In the genomic region with DNA sequence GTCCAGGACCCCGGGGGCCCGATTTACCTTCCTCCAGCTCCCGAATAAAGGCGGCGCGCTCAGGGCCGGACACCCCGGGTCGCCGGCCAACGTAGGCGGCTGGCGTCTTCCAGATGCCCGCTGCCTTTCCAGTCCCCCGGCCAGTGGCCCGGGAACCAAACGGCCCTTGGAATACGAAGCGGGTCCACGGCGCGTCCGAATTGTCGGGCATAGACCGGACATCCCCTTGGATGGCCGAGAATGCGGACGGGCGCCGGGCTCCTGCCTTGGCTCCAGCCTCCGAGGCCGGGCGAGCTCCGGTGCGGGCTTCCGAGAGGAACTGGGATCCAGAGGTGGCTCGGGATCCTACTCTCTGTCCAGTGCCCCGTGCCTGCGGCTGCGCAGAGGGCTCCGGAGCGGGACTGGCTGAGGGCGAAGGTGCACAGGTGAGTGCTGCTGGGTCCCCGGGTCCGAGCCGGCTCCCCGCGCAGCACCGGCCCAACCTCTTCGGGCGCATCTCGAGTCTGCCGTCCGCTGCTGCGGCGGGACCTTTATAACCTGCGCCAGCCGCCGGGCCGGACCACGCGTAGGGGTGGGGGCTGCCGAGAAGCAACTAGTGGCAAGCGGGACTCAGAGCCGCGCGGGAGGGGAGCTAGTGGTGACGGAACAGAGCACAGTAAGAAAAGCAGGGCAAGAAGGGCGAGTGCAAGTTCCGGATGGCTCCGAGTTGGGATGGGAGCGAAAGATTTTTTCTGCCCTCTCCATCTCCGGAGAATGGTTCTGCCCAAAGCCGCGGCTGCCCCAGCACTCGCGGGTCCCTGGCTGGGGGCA, we compare ENCODE assay signal across 1 cellular context.
TF ChIP-seq lines count a peak whose summit lies in the region.

A gene with protein sequence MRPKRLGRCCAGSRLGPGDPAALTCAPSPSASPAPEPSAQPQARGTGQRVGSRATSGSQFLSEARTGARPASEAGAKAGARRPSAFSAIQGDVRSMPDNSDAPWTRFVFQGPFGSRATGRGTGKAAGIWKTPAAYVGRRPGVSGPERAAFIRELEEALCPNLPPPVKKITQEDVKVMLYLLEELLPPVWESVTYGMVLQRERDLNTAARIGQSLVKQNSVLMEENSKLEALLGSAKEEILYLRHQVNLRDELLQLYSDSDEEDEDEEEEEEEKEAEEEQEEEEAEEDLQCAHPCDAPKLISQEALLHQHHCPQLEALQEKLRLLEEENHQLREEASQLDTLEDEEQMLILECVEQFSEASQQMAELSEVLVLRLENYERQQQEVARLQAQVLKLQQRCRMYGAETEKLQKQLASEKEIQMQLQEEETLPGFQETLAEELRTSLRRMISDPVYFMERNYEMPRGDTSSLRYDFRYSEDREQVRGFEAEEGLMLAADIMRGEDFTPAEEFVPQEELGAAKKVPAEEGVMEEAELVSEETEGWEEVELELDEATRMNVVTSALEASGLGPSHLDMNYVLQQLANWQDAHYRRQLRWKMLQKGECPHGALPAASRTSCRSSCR (minus strand): TSS at position 505 of the 810 bp plus-strand sequence. CDS start 9 bp downstream, at position 496.

TF ChIP-seq in A549, 52 proteins besides CTCF, POLR2A, EP300 and RAD21 (continued from another document):
- TF ChIP-seq, protein P1, sequence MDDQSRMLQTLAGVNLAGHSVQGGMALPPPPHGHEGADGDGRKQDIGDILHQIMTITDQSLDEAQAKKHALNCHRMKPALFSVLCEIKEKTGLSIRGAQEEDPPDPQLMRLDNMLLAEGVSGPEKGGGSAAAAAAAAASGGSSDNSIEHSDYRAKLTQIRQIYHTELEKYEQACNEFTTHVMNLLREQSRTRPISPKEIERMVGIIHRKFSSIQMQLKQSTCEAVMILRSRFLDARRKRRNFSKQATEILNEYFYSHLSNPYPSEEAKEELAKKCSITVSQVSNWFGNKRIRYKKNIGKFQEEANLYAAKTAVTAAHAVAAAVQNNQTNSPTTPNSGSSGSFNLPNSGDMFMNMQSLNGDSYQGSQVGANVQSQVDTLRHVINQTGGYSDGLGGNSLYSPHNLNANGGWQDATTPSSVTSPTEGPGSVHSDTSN (IDR thresholded peaks at IDR 0.05), result peak; percentile 35; the same call in 1 of the 2 replicates
- TF ChIP-seq, protein P2, sequence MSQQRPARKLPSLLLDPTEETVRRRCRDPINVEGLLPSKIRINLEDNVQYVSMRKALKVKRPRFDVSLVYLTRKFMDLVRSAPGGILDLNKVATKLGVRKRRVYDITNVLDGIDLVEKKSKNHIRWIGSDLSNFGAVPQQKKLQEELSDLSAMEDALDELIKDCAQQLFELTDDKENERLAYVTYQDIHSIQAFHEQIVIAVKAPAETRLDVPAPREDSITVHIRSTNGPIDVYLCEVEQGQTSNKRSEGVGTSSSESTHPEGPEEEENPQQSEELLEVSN (IDR thresholded peaks at IDR 0.05; ENCODE audit: borderline replicate concordance, low read depth), result peak; percentile 21; the same call in 1 of the 2 replicates
- TF ChIP-seq JUN (IDR thresholded peaks at IDR 0.05) (peak; percentile 84 to 91; a peak in 4 of 5 replicates), PHF8 (IDR thresholded peaks at IDR 0.05; ENCODE audit: borderline replicate concordance, low read depth) (peak; percentile 93), RFX5 (IDR thresholded peaks at IDR 0.05) (no peak), RNF2 (IDR thresholded peaks at IDR 0.05; ENCODE audit: borderline replicate concordance, low read depth) (0 out of 2 replicates have a peak, but pooled peaks have one; percentile 84), TFCP2L1 (CRISPR knock-in tag; IDR thresholded peaks at IDR 0.05) (peak; percentile 87; the same call in 1 of the 2 replicates), CBX8 (IDR thresholded peaks at IDR 0.05) (no peak), BHLHE40 (IDR thresholded peaks at IDR 0.05; ENCODE audit: low read depth, low read length) (peak; percentile 74), HDAC2 (IDR thresholded peaks at IDR 0.05) (0 out of 2 replicates have a peak, but pooled peaks have one; percentile 66), GATA3 (IDR thresholded peaks at IDR 0.05; ENCODE audit: borderline replicate concordance) (peak; percentile 88)
- TF ChIP-seq, protein P3, sequence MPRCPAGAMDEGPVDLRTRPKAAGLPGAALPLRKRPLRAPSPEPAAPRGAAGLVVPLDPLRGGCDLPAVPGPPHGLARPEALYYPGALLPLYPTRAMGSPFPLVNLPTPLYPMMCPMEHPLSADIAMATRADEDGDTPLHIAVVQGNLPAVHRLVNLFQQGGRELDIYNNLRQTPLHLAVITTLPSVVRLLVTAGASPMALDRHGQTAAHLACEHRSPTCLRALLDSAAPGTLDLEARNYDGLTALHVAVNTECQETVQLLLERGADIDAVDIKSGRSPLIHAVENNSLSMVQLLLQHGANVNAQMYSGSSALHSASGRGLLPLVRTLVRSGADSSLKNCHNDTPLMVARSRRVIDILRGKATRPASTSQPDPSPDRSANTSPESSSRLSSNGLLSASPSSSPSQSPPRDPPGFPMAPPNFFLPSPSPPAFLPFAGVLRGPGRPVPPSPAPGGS (IDR thresholded peaks at IDR 0.05), result peak; percentile 97
- TF ChIP-seq, protein P4, sequence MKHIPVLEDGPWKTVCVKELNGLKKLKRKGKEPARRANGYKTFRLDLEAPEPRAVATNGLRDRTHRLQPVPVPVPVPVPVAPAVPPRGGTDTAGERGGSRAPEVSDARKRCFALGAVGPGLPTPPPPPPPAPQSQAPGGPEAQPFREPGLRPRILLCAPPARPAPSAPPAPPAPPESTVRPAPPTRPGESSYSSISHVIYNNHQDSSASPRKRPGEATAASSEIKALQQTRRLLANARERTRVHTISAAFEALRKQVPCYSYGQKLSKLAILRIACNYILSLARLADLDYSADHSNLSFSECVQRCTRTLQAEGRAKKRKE (CRISPR knock-in tag; IDR thresholded peaks at IDR 0.05; ENCODE audit: low read depth), result no peak
- TF ChIP-seq, protein P5, sequence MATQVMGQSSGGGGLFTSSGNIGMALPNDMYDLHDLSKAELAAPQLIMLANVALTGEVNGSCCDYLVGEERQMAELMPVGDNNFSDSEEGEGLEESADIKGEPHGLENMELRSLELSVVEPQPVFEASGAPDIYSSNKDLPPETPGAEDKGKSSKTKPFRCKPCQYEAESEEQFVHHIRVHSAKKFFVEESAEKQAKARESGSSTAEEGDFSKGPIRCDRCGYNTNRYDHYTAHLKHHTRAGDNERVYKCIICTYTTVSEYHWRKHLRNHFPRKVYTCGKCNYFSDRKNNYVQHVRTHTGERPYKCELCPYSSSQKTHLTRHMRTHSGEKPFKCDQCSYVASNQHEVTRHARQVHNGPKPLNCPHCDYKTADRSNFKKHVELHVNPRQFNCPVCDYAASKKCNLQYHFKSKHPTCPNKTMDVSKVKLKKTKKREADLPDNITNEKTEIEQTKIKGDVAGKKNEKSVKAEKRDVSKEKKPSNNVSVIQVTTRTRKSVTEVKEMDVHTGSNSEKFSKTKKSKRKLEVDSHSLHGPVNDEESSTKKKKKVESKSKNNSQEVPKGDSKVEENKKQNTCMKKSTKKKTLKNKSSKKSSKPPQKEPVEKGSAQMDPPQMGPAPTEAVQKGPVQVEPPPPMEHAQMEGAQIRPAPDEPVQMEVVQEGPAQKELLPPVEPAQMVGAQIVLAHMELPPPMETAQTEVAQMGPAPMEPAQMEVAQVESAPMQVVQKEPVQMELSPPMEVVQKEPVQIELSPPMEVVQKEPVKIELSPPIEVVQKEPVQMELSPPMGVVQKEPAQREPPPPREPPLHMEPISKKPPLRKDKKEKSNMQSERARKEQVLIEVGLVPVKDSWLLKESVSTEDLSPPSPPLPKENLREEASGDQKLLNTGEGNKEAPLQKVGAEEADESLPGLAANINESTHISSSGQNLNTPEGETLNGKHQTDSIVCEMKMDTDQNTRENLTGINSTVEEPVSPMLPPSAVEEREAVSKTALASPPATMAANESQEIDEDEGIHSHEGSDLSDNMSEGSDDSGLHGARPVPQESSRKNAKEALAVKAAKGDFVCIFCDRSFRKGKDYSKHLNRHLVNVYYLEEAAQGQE (IDR thresholded peaks at IDR 0.05), result no peak
